In the genomic region with DNA sequence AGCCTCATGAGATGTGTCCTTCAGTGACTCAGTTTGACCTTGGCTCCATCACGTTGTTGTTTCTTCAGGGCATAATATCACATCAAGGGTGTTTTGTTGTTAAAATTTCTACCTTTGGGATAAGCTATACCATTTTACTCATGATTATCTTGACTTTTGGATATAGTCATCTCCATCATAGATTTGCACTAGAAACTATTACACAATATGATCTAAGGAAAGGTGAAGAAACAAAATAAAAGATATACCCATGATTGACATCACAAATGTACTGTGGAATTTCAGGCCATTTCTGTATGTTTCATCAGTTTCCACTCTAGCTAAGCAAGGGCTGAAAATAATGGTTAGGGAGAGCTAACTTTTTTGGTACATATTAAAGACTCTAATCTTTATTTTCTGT, we compare ENCODE assay signal across 40 cellular contexts. TPM values are rescaled to one million over a fixed set of nuclear protein-coding genes. Genes with fewer than 3 reads are reported as not detected.
"Had no signal": no experiment of that assay in that cellular context is flagged by ENCODE, and none has a peak within 500 bp of the region (broad histone marks: within the 10 kb centered on the region; RNA-seq: fewer than 3 reads in every experiment).

No MANE protein-coding gene starts in this region.

- DNase-seq: activated B cell treated with CpG ODN at 0.5 μM for 24 hours; activated CD4-positive, alpha-beta T cell treated with anti-CD3 and anti-CD28 coated beads for 48 hours; activated CD4-positive, alpha-beta T cell treated with anti-CD3 and anti-CD28 coated beads, Interleukin-2, amount 50 U/mL, for 1 hour; activated CD4-positive, alpha-beta T cell treated with anti-CD3 and anti-CD28 coated beads, Interleukin-2, amount 50 U/mL, for 48 hours; activated CD8-positive, alpha-beta memory T cell treated with anti-CD3 and anti-CD28 coated beads for 24 hours; activated CD8-positive, alpha-beta T cell treated with anti-CD3 and anti-CD28 coated beads for 36 hours; activated effector memory CD4-positive, alpha-beta T cell treated with anti-CD3 and anti-CD28 coated beads, Interleukin-2, amount 50 U/mL, for 16 hours; activated naive CD4-positive, alpha-beta T cell treated with anti-CD3 and anti-CD28 coated beads for 36 hours; activated naive CD8-positive, alpha-beta T cell treated with anti-CD3 and anti-CD28 coated beads for 36 hours; activated naive CD8-positive, alpha-beta T cell treated with anti-CD3 and anti-CD28 coated beads, Interleukin-2, amount 50 U/mL, for 24 hours; activated T-cell treated with anti-CD3 and anti-CD28 coated beads, Interleukin-2, amount 50 U/mL, for 1 hour; activated T-cell treated with anti-CD3 and anti-CD28 coated beads, Interleukin-2, amount 50 U/mL, for 48 hours; adrenal gland; amygdala; aorta; central memory CD4-positive, alpha-beta T cell; cerebellar nuclear complex; dorsolateral prefrontal cortex; effector memory CD4-positive, alpha-beta T cell; endodermal cell; erythroblast; foreskin keratinocyte; gastrocnemius medialis; glutamatergic neuron; heart right ventricle; T-helper 1 cell; T-helper 17 cell; T1000; WERI-Rb-1 had no signal

- H3K27ac ChIP-seq: adrenal gland, breast epithelium, cardiac muscle cell, coronary artery, esophagus muscularis mucosa, foreskin keratinocyte, gastrocnemius medialis, heart right ventricle, WERI-Rb-1 had no signal

- ATAC-seq: activated CD4-positive, CD25-positive, alpha-beta regulatory T cell treated with anti-CD3 and anti-CD28 coated beads, Interleukin-2, amount 50 U/mL, for 24 hours; activated CD8-positive, alpha-beta T cell treated with anti-CD3 and anti-CD28 coated beads for 36 hours; activated naive CD8-positive, alpha-beta T cell treated with anti-CD3 and anti-CD28 coated beads, Interleukin-2, amount 50 U/mL, for 24 hours; foreskin keratinocyte; gastrocnemius medialis; heart right ventricle; T-helper 17 cell had no signal

- H3K27ac Mint-ChIP-seq: activated B cell treated with CpG ODN at 0.5 μM for 24 hours; activated CD8-positive, alpha-beta T cell treated with anti-CD3 and anti-CD28 coated beads for 36 hours; activated naive CD4-positive, alpha-beta T cell treated with anti-CD3 and anti-CD28 coated beads for 36 hours; activated naive CD4-positive, alpha-beta T cell treated with anti-CD3 and anti-CD28 coated beads, Interleukin-2, amount 50 U/mL, for 24 hours; activated naive CD8-positive, alpha-beta T cell treated with anti-CD3 and anti-CD28 coated beads for 36 hours; activated naive CD8-positive, alpha-beta T cell treated with anti-CD3 and anti-CD28 coated beads, Interleukin-2, amount 50 U/mL, for 24 hours; activated T-helper 1 cell treated with anti-CD3 and anti-CD28 coated beads, Interleukin-12 subunit alpha, Interleukin-12 subunit beta, Interleukin-2, Interleukin-4 antibody, amounts not matched to agents 30 ng/mL and 10 ng/mL and 1 ng/mL, durations not matched to agents 14 hours and 24 hours and 36 hours; activated T-helper 2 cell treated with anti-CD3 and anti-CD28 coated beads, Interferon-gamma antibody, Interleukin-2, Interleukin-4, amounts not matched to agents 10 μg/mL and 5 μg/mL and 100 μg/mL, durations not matched to agents 14 hours and 24 hours and 36 hours; dendritic cell treated with granulocyte-macrophage colony-stimulating factor and Interleukin-4, amounts not matched to agents 40 ng/mL and 50 ng/mL, for 4 days; endodermal cell; T-helper 17 cell; T-helper 2 cell treated with Interferon-gamma antibody and Interleukin-4, amounts not matched to agents 5 μg/mL and 100 μg/mL, for 36 hours had no signal

- H3K27me3 ChIP-seq: adrenal gland, breast epithelium, cardiac muscle cell, dorsolateral prefrontal cortex, esophagus muscularis mucosa, foreskin keratinocyte, gastrocnemius medialis, heart right ventricle had no signal

- H3K9me3 ChIP-seq: adrenal gland had no signal

- H3K4me3 ChIP-seq: adrenal gland, breast epithelium, cardiac muscle cell, coronary artery, dorsolateral prefrontal cortex, esophagus muscularis mucosa, gastrocnemius medialis, heart right ventricle had no signal

- H3K4me1 ChIP-seq: adrenal gland, breast epithelium, esophagus muscularis mucosa, foreskin keratinocyte, gastrocnemius medialis had no signal

- H3K4me3 Mint-ChIP-seq: activated B cell treated with CpG ODN at 0.5 μM for 24 hours; activated CD8-positive, alpha-beta T cell treated with anti-CD3 and anti-CD28 coated beads for 36 hours; activated naive CD4-positive, alpha-beta T cell treated with anti-CD3 and anti-CD28 coated beads for 36 hours; activated naive CD4-positive, alpha-beta T cell treated with anti-CD3 and anti-CD28 coated beads, Interleukin-2, amount 50 U/mL, for 24 hours; activated naive CD8-positive, alpha-beta T cell treated with anti-CD3 and anti-CD28 coated beads for 36 hours; activated naive CD8-positive, alpha-beta T cell treated with anti-CD3 and anti-CD28 coated beads, Interleukin-2, amount 50 U/mL, for 24 hours; activated T-helper 1 cell treated with anti-CD3 and anti-CD28 coated beads, Interleukin-12 subunit alpha, Interleukin-12 subunit beta, Interleukin-2, Interleukin-4 antibody, amounts not matched to agents 30 ng/mL and 10 ng/mL and 1 ng/mL, durations not matched to agents 14 hours and 24 hours and 36 hours; brain; dendritic cell treated with granulocyte-macrophage colony-stimulating factor and Interleukin-4, amounts not matched to agents 40 ng/mL and 50 ng/mL, for 4 days; endodermal cell; T-helper 17 cell; T-helper 2 cell treated with Interferon-gamma antibody and Interleukin-4, amounts not matched to agents 5 μg/mL and 100 μg/mL, for 36 hours had no signal

- H3K27me3 Mint-ChIP-seq: activated B cell treated with CpG ODN at 0.5 μM for 24 hours; activated CD8-positive, alpha-beta T cell treated with anti-CD3 and anti-CD28 coated beads for 36 hours; activated naive CD4-positive, alpha-beta T cell treated with anti-CD3 and anti-CD28 coated beads, Interleukin-2, amount 50 U/mL, for 24 hours; activated naive CD8-positive, alpha-beta T cell treated with anti-CD3 and anti-CD28 coated beads for 36 hours; activated naive CD8-positive, alpha-beta T cell treated with anti-CD3 and anti-CD28 coated beads, Interleukin-2, amount 50 U/mL, for 24 hours; brain; dendritic cell treated with granulocyte-macrophage colony-stimulating factor and Interleukin-4, amounts not matched to agents 40 ng/mL and 50 ng/mL, for 4 days; T-helper 17 cell had no signal

- H3K4me1 Mint-ChIP-seq: activated B cell treated with CpG ODN at 0.5 μM for 24 hours; activated naive CD4-positive, alpha-beta T cell treated with anti-CD3 and anti-CD28 coated beads, Interleukin-2, amount 50 U/mL, for 24 hours; activated naive CD8-positive, alpha-beta T cell treated with anti-CD3 and anti-CD28 coated beads, Interleukin-2, amount 50 U/mL, for 24 hours; endodermal cell; T-helper 17 cell had no signal

RNA-seq across cellular contexts. Expression of a gene that starts 24.7 kb away (rescaled TPM):
- total RNA-seq: activated B cell treated with CpG ODN at 0.5 μM for 24 hours had no signal
